Comparison of ENCODE assay signal across 25 cellular contexts in the genomic region with DNA sequence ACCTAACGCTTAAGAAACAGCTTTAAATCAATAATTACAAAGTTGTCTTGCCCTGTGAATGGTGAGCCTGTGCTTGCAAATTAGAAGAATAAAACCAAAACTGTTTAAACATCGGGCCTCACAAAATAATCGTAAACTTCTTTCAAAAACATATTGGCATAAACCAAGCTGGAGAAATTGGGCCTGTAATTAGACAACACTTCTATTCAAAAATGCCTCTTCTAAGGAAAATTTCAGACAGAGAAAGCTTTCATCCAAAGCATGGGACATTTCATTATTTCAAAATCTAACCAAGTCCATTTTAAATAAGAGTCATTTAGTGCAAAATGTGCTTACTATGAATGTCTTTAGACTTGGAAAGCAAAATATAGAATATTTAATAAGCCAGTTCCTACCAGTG.
"Had no signal": no experiment of that assay in that cellular context is flagged by ENCODE, and none has a peak within 500 bp of the region (broad histone marks: within the 10 kb centered on the region; RNA-seq: fewer than 3 reads in every experiment).

No MANE protein-coding gene starts in this region.

- H3K27me3 ChIP-seq: adrenal gland, body of pancreas, breast epithelium had no signal

- ATAC-seq: activated CD8-positive, alpha-beta T cell treated with anti-CD3 and anti-CD28 coated beads for 36 hours; activated naive CD4-positive, alpha-beta T cell treated with anti-CD3 and anti-CD28 coated beads, Interleukin-2, amount 50 U/mL, for 72 hours; activated T-cell treated with anti-CD3 and anti-CD28 coated beads, Interleukin-2, amount 50 U/mL, for 72 hours; activated T-helper 17 cell treated with anti-CD3 and anti-CD28 coated beads, Interleukin-2, amount 50 U/mL, for 72 hours; body of pancreas had no signal

- H3K27ac ChIP-seq: adrenal gland, body of pancreas, breast epithelium, KMS-11, PC-9 had no signal

- H3K4me1 ChIP-seq: adrenal gland, body of pancreas, breast epithelium had no signal

- DNase-seq: activated CD4-positive, alpha-beta T cell treated with anti-CD3 and anti-CD28 coated beads, Interleukin-2, amount 10 ng/mL, durations not matched to agents 24 days and 14 days; activated CD4-positive, alpha-beta T cell treated with anti-CD3 and anti-CD28 coated beads, Interleukin-2, amount 50 U/mL, for 4 hours; activated CD8-positive, alpha-beta T cell treated with anti-CD3 and anti-CD28 coated beads for 36 hours; activated gamma-delta T cell; activated naive CD4-positive, alpha-beta T cell treated with anti-CD3 and anti-CD28 coated beads for 36 hours; activated T-cell treated with anti-CD3 and anti-CD28 coated beads, Interleukin-2, amount 50 U/mL, for 1 hour; activated T-cell treated with anti-CD3 and anti-CD28 coated beads, Interleukin-2, amount 50 U/mL, for 72 hours; adrenal gland; body of pancreas; MM.1S; MV-4-11; NCI-H1092; NCI-H1436 treated with DMSO at 0.1 percent for 48 hours; NCI-H1694 treated with DMSO at 0.1 percent for 48 hours; NCI-H2029; NCI-H345; NCI-H524 treated with DMSO at 0.1 percent for 48 hours; NK-92 treated with Interleukin-12 subunit alpha and Interleukin-12 subunit beta, amount 100 ng/mL, for 24 hours; PC-9; Right ventricle myocardium superior; SK-N-SH had no signal
